In the genomic region with DNA sequence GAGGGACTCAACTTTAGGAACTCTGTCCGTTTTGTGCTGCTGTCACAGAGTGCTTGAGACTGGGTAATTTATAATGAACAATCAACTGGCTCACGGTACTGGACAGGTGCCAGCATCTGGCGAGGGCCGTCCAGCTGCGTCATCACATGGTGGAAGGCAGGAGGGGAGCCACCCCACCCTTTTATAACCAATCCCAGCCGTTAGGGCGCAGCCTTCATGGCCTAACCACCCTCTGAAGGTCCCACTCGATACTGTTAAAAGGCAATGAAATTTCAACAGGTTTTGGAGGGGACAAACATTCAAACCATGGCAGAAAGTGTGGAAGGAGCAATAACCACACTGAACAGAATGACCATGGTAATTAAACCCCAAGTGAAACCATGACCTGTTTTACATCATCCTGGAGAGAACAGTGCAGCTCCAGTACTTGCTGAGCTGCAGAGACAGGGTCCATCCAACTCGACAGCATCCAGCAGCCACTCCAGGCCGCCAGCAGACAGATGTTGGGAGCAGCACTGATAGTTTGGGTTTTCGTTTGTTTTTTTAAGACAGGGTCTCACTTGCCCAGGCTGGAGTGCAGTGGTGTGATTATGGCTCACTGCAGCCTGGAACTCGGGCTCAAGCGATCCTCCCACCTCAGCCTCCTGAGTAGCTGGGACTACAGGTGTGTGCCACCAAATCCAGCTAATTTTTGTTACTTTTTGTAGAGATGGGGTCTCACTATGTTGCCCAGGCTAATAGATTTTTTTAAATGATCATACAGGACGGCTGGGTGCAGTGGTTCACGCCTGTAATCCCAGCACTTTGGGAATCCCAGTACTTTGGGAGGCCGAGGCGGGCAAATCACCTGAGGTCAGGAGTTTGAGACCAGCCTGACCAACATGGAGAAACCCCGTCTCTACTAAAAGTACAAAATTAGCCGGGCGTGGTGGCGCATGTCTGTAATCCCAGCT, we compare ENCODE assay signal across 1 cellular context.
A peak's percentile ranks its signal among the peaks of the same experiment; 100 is the strongest.
TF ChIP-seq lines count a peak whose summit lies in the region.

No MANE protein-coding gene starts in this region.

TF ChIP-seq in SK-N-SH, 30 proteins besides CTCF, POLR2A, EP300 and RAD21:
- TF ChIP-seq MEF2A (IDR thresholded peaks at IDR 0.05; ENCODE audit: borderline replicate concordance, low read depth) (no peak), SIN3A (IDR thresholded peaks at IDR 0.05; ENCODE audit: borderline replicate concordance, low read depth, low read length) (no peak), GABPA (IDR thresholded peaks at IDR 0.05; ENCODE audit: low read depth) (no peak), YY1 (IDR thresholded peaks at IDR 0.05; ENCODE audit: low read depth) (no peak), RCOR1 (IDR thresholded peaks at IDR 0.05; ENCODE audit: low read length) (no peak), RFX5 (IDR thresholded peaks at IDR 0.05; ENCODE audit: low read length) (no peak), ELF1 (IDR thresholded peaks at IDR 0.05) (no peak; the same call in 1 of the 2 replicates), POLR2AphosphoS5 (IDR thresholded peaks at IDR 0.05; ENCODE audit: low read depth, low read length) (no peak; the same call in 1 of the 2 replicates), TEAD4 (IDR thresholded peaks at IDR 0.05; ENCODE audit: borderline replicate concordance, insufficient read depth) (no peak), FOSL2 (IDR thresholded peaks at IDR 0.05; ENCODE audit: borderline replicate concordance, low read depth) (no peak), EZH2phosphoT487 (IDR thresholded peaks at IDR 0.05; ENCODE audit: borderline replicate concordance, low read depth) (no peak), NRF1 (IDR thresholded peaks at IDR 0.05; ENCODE audit: low read depth, low read length) (no peak), FOXM1 (IDR thresholded peaks at IDR 0.05; ENCODE audit: low read depth) (no peak), MXI1 (IDR thresholded peaks at IDR 0.05; ENCODE audit: low read depth, low read length) (no peak), JUND (IDR thresholded peaks at IDR 0.05) (0 out of 2 replicates have a peak, but pooled peaks have one; percentile 14), SMC3 (IDR thresholded peaks at IDR 0.05; ENCODE audit: low read depth, low read length) (no peak), TCF12 (IDR thresholded peaks at IDR 0.05) (peak; percentile 55; the same call in 1 of the 2 replicates), GATA2 (CRISPR knock-in tag; IDR thresholded peaks at IDR 0.05) (no peak), CHD2 (IDR thresholded peaks at IDR 0.05; ENCODE audit: low read length, partially characterized antibody) (peak; percentile 23), NFIC (IDR thresholded peaks at IDR 0.05; ENCODE audit: borderline replicate concordance) (peak; percentile 74), TAF1 (IDR thresholded peaks at IDR 0.05; ENCODE audit: borderline replicate concordance, low read depth, low read length) (no peak), FOXJ3 (CRISPR knock-in tag; IDR thresholded peaks at IDR 0.05) (no peak), RXRA (IDR thresholded peaks at IDR 0.05; ENCODE audit: borderline replicate concordance, low read depth) (no peak)
- TF ChIP-seq, protein P1, sequence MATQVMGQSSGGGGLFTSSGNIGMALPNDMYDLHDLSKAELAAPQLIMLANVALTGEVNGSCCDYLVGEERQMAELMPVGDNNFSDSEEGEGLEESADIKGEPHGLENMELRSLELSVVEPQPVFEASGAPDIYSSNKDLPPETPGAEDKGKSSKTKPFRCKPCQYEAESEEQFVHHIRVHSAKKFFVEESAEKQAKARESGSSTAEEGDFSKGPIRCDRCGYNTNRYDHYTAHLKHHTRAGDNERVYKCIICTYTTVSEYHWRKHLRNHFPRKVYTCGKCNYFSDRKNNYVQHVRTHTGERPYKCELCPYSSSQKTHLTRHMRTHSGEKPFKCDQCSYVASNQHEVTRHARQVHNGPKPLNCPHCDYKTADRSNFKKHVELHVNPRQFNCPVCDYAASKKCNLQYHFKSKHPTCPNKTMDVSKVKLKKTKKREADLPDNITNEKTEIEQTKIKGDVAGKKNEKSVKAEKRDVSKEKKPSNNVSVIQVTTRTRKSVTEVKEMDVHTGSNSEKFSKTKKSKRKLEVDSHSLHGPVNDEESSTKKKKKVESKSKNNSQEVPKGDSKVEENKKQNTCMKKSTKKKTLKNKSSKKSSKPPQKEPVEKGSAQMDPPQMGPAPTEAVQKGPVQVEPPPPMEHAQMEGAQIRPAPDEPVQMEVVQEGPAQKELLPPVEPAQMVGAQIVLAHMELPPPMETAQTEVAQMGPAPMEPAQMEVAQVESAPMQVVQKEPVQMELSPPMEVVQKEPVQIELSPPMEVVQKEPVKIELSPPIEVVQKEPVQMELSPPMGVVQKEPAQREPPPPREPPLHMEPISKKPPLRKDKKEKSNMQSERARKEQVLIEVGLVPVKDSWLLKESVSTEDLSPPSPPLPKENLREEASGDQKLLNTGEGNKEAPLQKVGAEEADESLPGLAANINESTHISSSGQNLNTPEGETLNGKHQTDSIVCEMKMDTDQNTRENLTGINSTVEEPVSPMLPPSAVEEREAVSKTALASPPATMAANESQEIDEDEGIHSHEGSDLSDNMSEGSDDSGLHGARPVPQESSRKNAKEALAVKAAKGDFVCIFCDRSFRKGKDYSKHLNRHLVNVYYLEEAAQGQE (IDR thresholded peaks at IDR 0.05; ENCODE audit: low read depth, low read length), result no peak
- TF ChIP-seq, protein P2, sequence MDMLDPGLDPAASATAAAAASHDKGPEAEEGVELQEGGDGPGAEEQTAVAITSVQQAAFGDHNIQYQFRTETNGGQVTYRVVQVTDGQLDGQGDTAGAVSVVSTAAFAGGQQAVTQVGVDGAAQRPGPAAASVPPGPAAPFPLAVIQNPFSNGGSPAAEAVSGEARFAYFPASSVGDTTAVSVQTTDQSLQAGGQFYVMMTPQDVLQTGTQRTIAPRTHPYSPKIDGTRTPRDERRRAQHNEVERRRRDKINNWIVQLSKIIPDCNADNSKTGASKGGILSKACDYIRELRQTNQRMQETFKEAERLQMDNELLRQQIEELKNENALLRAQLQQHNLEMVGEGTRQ (IDR thresholded peaks at IDR 0.05; ENCODE audit: borderline replicate concordance, low read depth, low read length), result no peak
- TF ChIP-seq, protein P3, sequence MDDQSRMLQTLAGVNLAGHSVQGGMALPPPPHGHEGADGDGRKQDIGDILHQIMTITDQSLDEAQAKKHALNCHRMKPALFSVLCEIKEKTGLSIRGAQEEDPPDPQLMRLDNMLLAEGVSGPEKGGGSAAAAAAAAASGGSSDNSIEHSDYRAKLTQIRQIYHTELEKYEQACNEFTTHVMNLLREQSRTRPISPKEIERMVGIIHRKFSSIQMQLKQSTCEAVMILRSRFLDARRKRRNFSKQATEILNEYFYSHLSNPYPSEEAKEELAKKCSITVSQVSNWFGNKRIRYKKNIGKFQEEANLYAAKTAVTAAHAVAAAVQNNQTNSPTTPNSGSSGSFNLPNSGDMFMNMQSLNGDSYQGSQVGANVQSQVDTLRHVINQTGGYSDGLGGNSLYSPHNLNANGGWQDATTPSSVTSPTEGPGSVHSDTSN (IDR thresholded peaks at IDR 0.05), result peak; percentile 77
- TF ChIP-seq, protein P4, sequence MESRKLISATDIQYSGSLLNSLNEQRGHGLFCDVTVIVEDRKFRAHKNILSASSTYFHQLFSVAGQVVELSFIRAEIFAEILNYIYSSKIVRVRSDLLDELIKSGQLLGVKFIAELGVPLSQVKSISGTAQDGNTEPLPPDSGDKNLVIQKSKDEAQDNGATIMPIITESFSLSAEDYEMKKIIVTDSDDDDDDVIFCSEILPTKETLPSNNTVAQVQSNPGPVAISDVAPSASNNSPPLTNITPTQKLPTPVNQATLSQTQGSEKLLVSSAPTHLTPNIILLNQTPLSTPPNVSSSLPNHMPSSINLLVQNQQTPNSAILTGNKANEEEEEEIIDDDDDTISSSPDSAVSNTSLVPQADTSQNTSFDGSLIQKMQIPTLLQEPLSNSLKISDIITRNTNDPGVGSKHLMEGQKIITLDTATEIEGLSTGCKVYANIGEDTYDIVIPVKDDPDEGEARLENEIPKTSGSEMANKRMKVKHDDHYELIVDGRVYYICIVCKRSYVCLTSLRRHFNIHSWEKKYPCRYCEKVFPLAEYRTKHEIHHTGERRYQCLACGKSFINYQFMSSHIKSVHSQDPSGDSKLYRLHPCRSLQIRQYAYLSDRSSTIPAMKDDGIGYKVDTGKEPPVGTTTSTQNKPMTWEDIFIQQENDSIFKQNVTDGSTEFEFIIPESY (IDR thresholded peaks at IDR 0.05; ENCODE audit: borderline replicate concordance, low read depth), result no peak
- TF ChIP-seq, protein P5, sequence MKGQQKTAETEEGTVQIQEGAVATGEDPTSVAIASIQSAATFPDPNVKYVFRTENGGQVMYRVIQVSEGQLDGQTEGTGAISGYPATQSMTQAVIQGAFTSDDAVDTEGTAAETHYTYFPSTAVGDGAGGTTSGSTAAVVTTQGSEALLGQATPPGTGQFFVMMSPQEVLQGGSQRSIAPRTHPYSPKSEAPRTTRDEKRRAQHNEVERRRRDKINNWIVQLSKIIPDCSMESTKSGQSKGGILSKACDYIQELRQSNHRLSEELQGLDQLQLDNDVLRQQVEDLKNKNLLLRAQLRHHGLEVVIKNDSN (IDR thresholded peaks at IDR 0.05; ENCODE audit: borderline replicate concordance, low read depth), result no peak
- TF ChIP-seq, protein P6, sequence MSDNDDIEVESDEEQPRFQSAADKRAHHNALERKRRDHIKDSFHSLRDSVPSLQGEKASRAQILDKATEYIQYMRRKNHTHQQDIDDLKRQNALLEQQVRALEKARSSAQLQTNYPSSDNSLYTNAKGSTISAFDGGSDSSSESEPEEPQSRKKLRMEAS (IDR thresholded peaks at IDR 0.05; ENCODE audit: low read depth), result peak; percentile 14; the same call in 1 of the 2 replicates
- TF ChIP-seq, protein P7, sequence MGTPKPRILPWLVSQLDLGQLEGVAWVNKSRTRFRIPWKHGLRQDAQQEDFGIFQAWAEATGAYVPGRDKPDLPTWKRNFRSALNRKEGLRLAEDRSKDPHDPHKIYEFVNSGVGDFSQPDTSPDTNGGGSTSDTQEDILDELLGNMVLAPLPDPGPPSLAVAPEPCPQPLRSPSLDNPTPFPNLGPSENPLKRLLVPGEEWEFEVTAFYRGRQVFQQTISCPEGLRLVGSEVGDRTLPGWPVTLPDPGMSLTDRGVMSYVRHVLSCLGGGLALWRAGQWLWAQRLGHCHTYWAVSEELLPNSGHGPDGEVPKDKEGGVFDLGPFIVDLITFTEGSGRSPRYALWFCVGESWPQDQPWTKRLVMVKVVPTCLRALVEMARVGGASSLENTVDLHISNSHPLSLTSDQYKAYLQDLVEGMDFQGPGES (IDR thresholded peaks at IDR 0.05; ENCODE audit: low read depth, low read length), result no peak
TF ChIP-seq in SK-N-SH: peak in this region for 6.
